29 cellular contexts compared by ENCODE assay signal in the genomic region with DNA sequence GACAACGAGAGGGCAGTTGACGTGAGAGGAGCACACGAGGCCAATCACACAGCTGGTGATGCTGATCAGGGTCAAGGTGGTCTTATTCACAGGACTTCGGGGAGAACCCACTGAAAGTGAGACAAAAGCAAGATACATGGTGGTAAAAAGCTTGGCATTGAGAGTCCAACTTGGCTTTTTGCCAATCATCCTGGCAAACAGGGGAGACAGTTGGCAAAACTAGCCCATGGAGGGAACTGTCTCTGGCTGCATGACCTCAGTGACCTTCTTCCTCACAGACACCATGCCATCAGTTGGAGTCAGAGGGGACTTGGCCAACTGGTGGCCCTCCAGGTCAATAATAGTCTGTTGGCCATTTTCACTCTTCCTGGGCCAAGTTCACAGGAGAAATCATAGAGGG.
"Had no signal": no experiment of that assay in that cellular context is flagged by ENCODE, and none has a peak within 500 bp of the region (broad histone marks: within the 10 kb centered on the region; RNA-seq: fewer than 3 reads in every experiment).

No MANE protein-coding gene starts in this region.

- ATAC-seq: activated CD8-positive, alpha-beta memory T cell treated with anti-CD3 and anti-CD28 coated beads, Interleukin-2, amount 10 ng/mL, durations not matched to agents 7 days and 5 days; activated T-cell treated with anti-CD3 and anti-CD28 coated beads, Interleukin-2, amount 50 U/mL, for 72 hours; activated T-helper 17 cell treated with anti-CD3 and anti-CD28 coated beads, Interleukin-2, amount 50 U/mL, for 72 hours; body of pancreas; Panc1 had no signal

- H3K27ac ChIP-seq: body of pancreas, breast epithelium, SJCRH30, SK-N-MC, WERI-Rb-1 had no signal

- H3K27ac Mint-ChIP-seq: activated CD4-positive, alpha-beta memory T cell treated with anti-CD3 and anti-CD28 coated beads, Interleukin-2, amount 10 ng/mL, durations not matched to agents 7 days and 5 days; activated CD8-positive, alpha-beta memory T cell treated with anti-CD3 and anti-CD28 coated beads, Interleukin-2, amount 10 ng/mL, durations not matched to agents 7 days and 5 days; activated naive CD8-positive, alpha-beta T cell treated with anti-CD3 and anti-CD28 coated beads for 36 hours; activated T-cell treated with anti-CD3 and anti-CD28 coated beads, Interleukin-2, amount 50 U/mL, for 72 hours; activated T-helper 17 cell treated with anti-CD3 and anti-CD28 coated beads, Interleukin-2, amount 50 U/mL, for 72 hours had no signal

- H3K9me3 ChIP-seq: body of pancreas, breast epithelium, SJCRH30 had no signal

- H3K4me1 Mint-ChIP-seq: activated CD4-positive, alpha-beta memory T cell treated with anti-CD3 and anti-CD28 coated beads, Interleukin-2, amount 10 ng/mL, durations not matched to agents 7 days and 5 days; activated CD8-positive, alpha-beta memory T cell treated with anti-CD3 and anti-CD28 coated beads, Interleukin-2, amount 10 ng/mL, durations not matched to agents 7 days and 5 days; activated naive CD8-positive, alpha-beta T cell treated with anti-CD3 and anti-CD28 coated beads for 36 hours; activated T-helper 17 cell treated with anti-CD3 and anti-CD28 coated beads, Interleukin-2, amount 50 U/mL, for 72 hours had no signal

- H3K36me3 Mint-ChIP-seq: activated CD8-positive, alpha-beta memory T cell treated with anti-CD3 and anti-CD28 coated beads, Interleukin-2, amount 10 ng/mL, durations not matched to agents 7 days and 5 days; activated naive CD8-positive, alpha-beta T cell treated with anti-CD3 and anti-CD28 coated beads for 36 hours had no signal

- H3K36me3 ChIP-seq: breast epithelium, SJCRH30, WERI-Rb-1 had no signal

- FAIRE-seq: astrocyte had no signal

- H3K4me3 Mint-ChIP-seq: activated CD4-positive, alpha-beta memory T cell treated with anti-CD3 and anti-CD28 coated beads, Interleukin-2, amount 10 ng/mL, durations not matched to agents 7 days and 5 days; activated CD8-positive, alpha-beta memory T cell treated with anti-CD3 and anti-CD28 coated beads, Interleukin-2, amount 10 ng/mL, durations not matched to agents 7 days and 5 days; activated naive CD8-positive, alpha-beta T cell treated with anti-CD3 and anti-CD28 coated beads for 36 hours; activated T-cell treated with anti-CD3 and anti-CD28 coated beads, Interleukin-2, amount 50 U/mL, for 72 hours; activated T-helper 17 cell treated with anti-CD3 and anti-CD28 coated beads, Interleukin-2, amount 50 U/mL, for 72 hours had no signal

- DNase-seq: activated CD4-positive, alpha-beta memory T cell treated with anti-CD3 and anti-CD28 coated beads, Interleukin-2, amount 10 ng/mL, durations not matched to agents 7 days and 5 days; activated CD4-positive, alpha-beta T cell treated with anti-CD3 and anti-CD28 coated beads for 1 hour; activated CD4-positive, alpha-beta T cell treated with anti-CD3 and anti-CD28 coated beads for 48 hours; activated CD4-positive, CD25-positive, alpha-beta regulatory T cell; activated CD8-positive, alpha-beta memory T cell treated with anti-CD3 and anti-CD28 coated beads for 24 hours; activated CD8-positive, alpha-beta memory T cell treated with anti-CD3 and anti-CD28 coated beads, Interleukin-2, amount 10 ng/mL, durations not matched to agents 7 days and 5 days; activated CD8-positive, alpha-beta memory T cell treated with anti-CD3 and anti-CD28 coated beads, Interleukin-2, amount 50 U/mL, for 48 hours; activated effector memory CD4-positive, alpha-beta T cell treated with anti-CD3 and anti-CD28 coated beads, Interleukin-2, amount 50 U/mL, for 16 hours; activated naive CD4-positive, alpha-beta T cell; activated naive CD4-positive, alpha-beta T cell treated with anti-CD3 and anti-CD28 coated beads, Interleukin-2, amount 50 U/mL, for 16 hours; activated naive CD8-positive, alpha-beta T cell treated with anti-CD3 and anti-CD28 coated beads for 36 hours; activated T-cell treated with anti-CD3 and anti-CD28 coated beads, Interleukin-2, amount 50 U/mL, for 72 hours; amniotic stem cell; body of pancreas; NCI-H1105 treated with DMSO at 0.1 percent for 48 hours; NCI-H1436; NCI-H187; NCI-H2029 treated with DMSO at 0.1 percent for 48 hours; NCI-H345; NCI-H524 treated with DMSO at 0.1 percent for 48 hours; SHP77; SJCRH30; T1000; WERI-Rb-1 had no signal

- H3K4me1 ChIP-seq: body of pancreas, breast epithelium, SJCRH30 had no signal

- H3K27me3 Mint-ChIP-seq: activated CD4-positive, alpha-beta memory T cell treated with anti-CD3 and anti-CD28 coated beads, Interleukin-2, amount 10 ng/mL, durations not matched to agents 7 days and 5 days; activated CD8-positive, alpha-beta memory T cell treated with anti-CD3 and anti-CD28 coated beads, Interleukin-2, amount 10 ng/mL, durations not matched to agents 7 days and 5 days; activated naive CD8-positive, alpha-beta T cell treated with anti-CD3 and anti-CD28 coated beads for 36 hours; activated T-helper 17 cell treated with anti-CD3 and anti-CD28 coated beads, Interleukin-2, amount 50 U/mL, for 72 hours had no signal

- H3K4me3 ChIP-seq: body of pancreas, breast epithelium, SJCRH30, SK-N-MC had no signal

- H3K9me3 Mint-ChIP-seq: activated naive CD8-positive, alpha-beta T cell treated with anti-CD3 and anti-CD28 coated beads for 36 hours; activated T-helper 17 cell treated with anti-CD3 and anti-CD28 coated beads, Interleukin-2, amount 50 U/mL, for 72 hours had no signal

- H3K27me3 ChIP-seq: body of pancreas, breast epithelium, SJCRH30 had no signal
